Comparison of ENCODE assay signal across 16 cellular contexts in genomic region chr18:23250893-23251656, GRCh38.
DNase-seq lines count a peak whose midpoint lies in the region; ATAC-seq, FAIRE-seq and TF ChIP-seq lines count a peak whose summit lies in the region.
"Had no signal": no experiment of that assay in that cellular context is flagged by ENCODE, and none has a peak within 500 bp of the region (broad histone marks: within the 10 kb centered on the region; RNA-seq: fewer than 3 reads in every experiment).

No MANE protein-coding gene starts in this region.

- no peak overlapping the region for H3K4me2 ChIP-seq in astrocyte (ENCODE audit: low read length)

- H3K4me1 Mint-ChIP-seq in astrocyte (ENCODE audit: low read depth, unreplicated experiment), result no peaks in the 10 kb centered on the region

- H3K36me3 ChIP-seq in astrocyte (ENCODE audit: insufficient read depth, low read length) (peaks cover 3% of the 10 kb centered on the region), left lung (peaks cover 0 to 14% of the 10 kb centered on the region in 2 donors), uterus (no peaks in the 10 kb centered on the region)

- no peaks in the 10 kb centered on the region for H3K27me3 Mint-ChIP-seq in astrocyte (ENCODE audit: low read depth, unreplicated experiment)

- TF ChIP-seq CTCF in astrocyte (IDR thresholded peaks at IDR 0.05; ENCODE audit: insufficient read depth, low read depth, low read length) (no peak), left lung (IDR thresholded peaks at IDR 0.05) (no peak), uterus (IDR thresholded peaks at IDR 0.05) (no peak)

- H3K27ac ChIP-seq in astrocyte (ENCODE audit: low read depth, low read length), result no peak overlapping the region
- H3K27ac ChIP-seq in left lung, result peak overlapping the region; percentile 50 to 76
- peak overlapping the region in 1 of 2 donors; percentile 3 for H3K27ac ChIP-seq in uterus
- H3K27ac ChIP-seq: epithelial cell of prostate had no signal

- H3K79me2 ChIP-seq in astrocyte (ENCODE audit: insufficient read depth, low read length), result no peaks in the 10 kb centered on the region

- H3K27me3 ChIP-seq in astrocyte (ENCODE audit: insufficient read depth, low read length), result no peaks in the 10 kb centered on the region
- H3K27me3 ChIP-seq in left lung, result no peaks in the 10 kb centered on the region
- no peaks in the 10 kb centered on the region for H3K27me3 ChIP-seq in uterus
- H3K27me3 ChIP-seq: tibial nerve had no signal

- H3K4me3 ChIP-seq in astrocyte (ENCODE audit: insufficient read depth, low read depth, low read length) (no peak overlapping the region), left lung (no peak overlapping the region), uterus (no peak overlapping the region)
- H3K4me3 ChIP-seq: tibial nerve had no signal

- no peak for DNase-seq in activated naive CD4-positive, alpha-beta T cell treated with anti-CD3 and anti-CD28 coated beads, Interleukin-2, amount 50 U/mL, for 72 hours (ENCODE audit: low spot score in 2 of 2)
- no peak for DNase-seq in activated naive CD4-positive, alpha-beta T cell treated with anti-CD3 and anti-CD28 coated beads, Interleukin-2, amount 50 U/mL, for 16 hours
- DNase-seq in astrocyte (ENCODE audit: low read depth) (no peak), left lung (peak; percentile 65 to 82), uterus (peak; percentile 42 to 53), putamen (ENCODE audit: low spot score) (no peak)
- DNase-seq: activated CD4-positive, alpha-beta T cell treated with anti-CD3 and anti-CD28 coated beads for 4 hours; GOT3; NCI-H82; SW 1271 had no signal

- TF ChIP-seq POLR2A in uterus (IDR thresholded peaks at IDR 0.05), result no peak

- intact Hi-C loops in left lung (cut with DNase I) (no loop called here), uterus (cut with DNase I; ENCODE audit: low total_unique reads) (no loop called here)

- H3K9me3 Mint-ChIP-seq in activated naive CD4-positive, alpha-beta T cell treated with anti-CD3 and anti-CD28 coated beads, Interleukin-2, amount 50 U/mL, for 72 hours, result no peaks in the 10 kb centered on the region
- H3K9me3 Mint-ChIP-seq in astrocyte (ENCODE audit: unreplicated experiment), result peaks cover 7% of the 10 kb centered on the region
- H3K9me3 Mint-ChIP-seq: activated T-helper 1 cell treated with anti-CD3 and anti-CD28 coated beads, Interleukin-12 subunit alpha, Interleukin-12 subunit beta, Interleukin-2, Interleukin-4 antibody, amounts not matched to agents 30 ng/mL and 10 ng/mL and 1 ng/mL, durations not matched to agents 14 hours and 24 hours and 36 hours had no signal

- FAIRE-seq in astrocyte (lab: Jason Lieb, UNC), result no peak
- FAIRE-seq: HTR-8/SVneo had no signal

- H3K9me3 ChIP-seq in astrocyte (ENCODE audit: insufficient read depth, low read depth, low read length) (no peaks in the 10 kb centered on the region), left lung (no peaks in the 10 kb centered on the region), uterus (no peaks in the 10 kb centered on the region)

- ATAC-seq in activated naive CD4-positive, alpha-beta T cell treated with anti-CD3 and anti-CD28 coated beads, Interleukin-2, amount 50 U/mL, for 72 hours, result peak in 1 of 2 donors; percentile 81
- ATAC-seq in left lung (peak; percentile 59), GM18858 (IDR thresholded peaks at IDR 0.05; ENCODE audit: unreplicated experiment) (no peak), GM21619 (IDR thresholded peaks at IDR 0.05; ENCODE audit: unreplicated experiment) (no peak)

- H2AFZ ChIP-seq in astrocyte (ENCODE audit: low read depth, low read length), result no peak overlapping the region

- no peaks in the 10 kb centered on the region for H4K20me1 ChIP-seq in astrocyte (ENCODE audit: insufficient read depth, low read length)

- H3K27ac Mint-ChIP-seq in activated naive CD4-positive, alpha-beta T cell treated with anti-CD3 and anti-CD28 coated beads, Interleukin-2, amount 50 U/mL, for 72 hours, result peak overlapping the region; percentile 36 to 56
- peak overlapping the region; percentile 58 for H3K27ac Mint-ChIP-seq in astrocyte (ENCODE audit: unreplicated experiment)
- H3K27ac Mint-ChIP-seq: activated T-helper 1 cell treated with anti-CD3 and anti-CD28 coated beads, Interleukin-12 subunit alpha, Interleukin-12 subunit beta, Interleukin-2, Interleukin-4 antibody, amounts not matched to agents 30 ng/mL and 10 ng/mL and 1 ng/mL, durations not matched to agents 14 hours and 24 hours and 36 hours had no signal

- H3K4me1 ChIP-seq in astrocyte (ENCODE audit: insufficient read depth, low read length) (no peaks in the 10 kb centered on the region), left lung (peaks cover 7 to 18% of the 10 kb centered on the region in 2 donors), uterus (no peaks in the 10 kb centered on the region)

- no peak overlapping the region for H3K9ac ChIP-seq in astrocyte (ENCODE audit: low read length)

- H3K36me3 Mint-ChIP-seq in activated naive CD4-positive, alpha-beta T cell treated with anti-CD3 and anti-CD28 coated beads, Interleukin-2, amount 50 U/mL, for 72 hours, result peaks cover 0 to 13% of the 10 kb centered on the region in 2 donors
- peaks cover 40% of the 10 kb centered on the region for H3K36me3 Mint-ChIP-seq in astrocyte (ENCODE audit: low read depth, unreplicated experiment)

- no peak overlapping the region for H3K4me3 Mint-ChIP-seq in astrocyte (ENCODE audit: unreplicated experiment)
- H3K4me3 Mint-ChIP-seq: activated T-helper 1 cell treated with anti-CD3 and anti-CD28 coated beads, Interleukin-12 subunit alpha, Interleukin-12 subunit beta, Interleukin-2, Interleukin-4 antibody, amounts not matched to agents 30 ng/mL and 10 ng/mL and 1 ng/mL, durations not matched to agents 14 hours and 24 hours and 36 hours had no signal

Comparison
In these comparisons a context has a peak if more than half of its experiments do, and no peak if none do; other contexts are left out.
1. DNase-seq: peak in left lung (2 of 2) and uterus (2 of 2); none in activated naive CD4-positive, alpha-beta T cell treated with anti-CD3 and anti-CD28 coated beads, Interleukin-2, amount 50 U/mL, for 72 hours (0 of 2), activated naive CD4-positive, alpha-beta T cell treated with anti-CD3 and anti-CD28 coated beads, Interleukin-2, amount 50 U/mL, for 16 hours (single experiment), astrocyte (single experiment) and putamen (single experiment).